In genomic region chr1:39378377-39378776, GRCh38 we compare ENCODE assay signal across 9 cellular contexts.
DNase-seq lines count a peak whose midpoint lies in the region; ATAC-seq and TF ChIP-seq lines count a peak whose summit lies in the region.
"Had no signal": no experiment of that assay in that cellular context is flagged by ENCODE, and none has a peak within 500 bp of the region (broad histone marks: within the 10 kb centered on the region; RNA-seq: fewer than 3 reads in every experiment).

No MANE protein-coding gene starts in this region.

- peaks cover 1% of the 10 kb centered on the region for H3K4me1 Mint-ChIP-seq in osteocyte (ENCODE audit: unreplicated experiment)

- no peak overlapping the region for H3K27ac ChIP-seq in stomach

- DNase-seq in NCI-H2081 (lab: John Stamatoyannopoulos, UW) = peak; percentile 4 to 54
- DNase-seq in NCI-H2081 treated with DMSO at 0.1 percent for 48 hours (lab: John Stamatoyannopoulos, UW) = no peak
- DNase-seq in NCI-H1105 treated with DMSO at 0.1 percent for 48 hours (lab: John Stamatoyannopoulos, UW) = peak; percentile 58
- DNase-seq in cardiac fibroblast (ENCODE audit: low read depth in 2 of 2) = no peak
- no peak for DNase-seq in osteocyte (ENCODE audit: extremely low spot score, unreplicated experiment)
- DNase-seq in NCI-H226 = no peak
- no peak for DNase-seq in stomach
- DNase-seq: activated CD4-positive, alpha-beta T cell treated with anti-CD3 and anti-CD28 coated beads, Interleukin-2, amount 50 U/mL, for 1 hour had no signal

- H3K9me3 ChIP-seq in stomach = no peaks in the 10 kb centered on the region

- H3K4me3 Mint-ChIP-seq in osteocyte (ENCODE audit: unreplicated experiment) = no peak overlapping the region

- ATAC-seq in GM19455 (IDR thresholded peaks at IDR 0.05; ENCODE audit: unreplicated experiment) = no peak

- no peaks in the 10 kb centered on the region for H3K27me3 ChIP-seq in stomach

- intact Hi-C loops in stomach (cut with DNase I; ENCODE audit: low total_unique reads) = no loop called here

- no peaks in the 10 kb centered on the region for H3K27me3 Mint-ChIP-seq in osteocyte (ENCODE audit: unreplicated experiment)

- H3K9me3 Mint-ChIP-seq in osteocyte (ENCODE audit: unreplicated experiment) = no peaks in the 10 kb centered on the region

- no peak for TF ChIP-seq POLR2A in stomach (IDR thresholded peaks at IDR 0.05)

- WGBS in stomach, 5 donors = 11 to 35% (median 20%) methylated on average over 2 of the region's 2 CpGs

- no peak overlapping the region for H3K4me3 ChIP-seq in cardiac fibroblast (replicated peaks in 1 of 2; ENCODE audit: low read depth in 2 of 2, low read length in 2 of 2)
- no peak overlapping the region for H3K4me3 ChIP-seq in stomach

- H3K27ac Mint-ChIP-seq in osteocyte (ENCODE audit: unreplicated experiment) = no peak overlapping the region

- peaks cover 41% of the 10 kb centered on the region for H3K36me3 Mint-ChIP-seq in osteocyte (ENCODE audit: unreplicated experiment)

- TF ChIP-seq CTCF in cardiac fibroblast (IDR thresholded peaks at IDR 0.05; ENCODE audit: low read depth, low read length) (peak; percentile 28), osteocyte (IDR thresholded peaks at IDR 0.05) (peak; percentile 33), stomach (IDR thresholded peaks at IDR 0.05) (peak in 2 of 7 experiments; percentile 12 to 36)

- peaks cover 48 to 90% (median 86%) of the 10 kb centered on the region in 4 donors for H3K36me3 ChIP-seq in stomach

- peaks cover 0 to 4% (median 0%) of the 10 kb centered on the region in 4 donors for H3K4me1 ChIP-seq in stomach

- no peak for TF ChIP-seq EP300 in stomach (IDR thresholded peaks at IDR 0.05)

Comparison
In these comparisons a context has a peak if more than half of its experiments do, and no peak if none do; other contexts are left out.
1. DNase-seq: peak in NCI-H2081 (2 of 2) and NCI-H1105 treated with DMSO at 0.1 percent for 48 hours (single experiment); none in NCI-H2081 treated with DMSO at 0.1 percent for 48 hours (single experiment), cardiac fibroblast (0 of 2), osteocyte (single experiment), NCI-H226 (single experiment) and stomach (single experiment).